Comparison of ENCODE assay signal across 8 cellular contexts in the genomic region with DNA sequence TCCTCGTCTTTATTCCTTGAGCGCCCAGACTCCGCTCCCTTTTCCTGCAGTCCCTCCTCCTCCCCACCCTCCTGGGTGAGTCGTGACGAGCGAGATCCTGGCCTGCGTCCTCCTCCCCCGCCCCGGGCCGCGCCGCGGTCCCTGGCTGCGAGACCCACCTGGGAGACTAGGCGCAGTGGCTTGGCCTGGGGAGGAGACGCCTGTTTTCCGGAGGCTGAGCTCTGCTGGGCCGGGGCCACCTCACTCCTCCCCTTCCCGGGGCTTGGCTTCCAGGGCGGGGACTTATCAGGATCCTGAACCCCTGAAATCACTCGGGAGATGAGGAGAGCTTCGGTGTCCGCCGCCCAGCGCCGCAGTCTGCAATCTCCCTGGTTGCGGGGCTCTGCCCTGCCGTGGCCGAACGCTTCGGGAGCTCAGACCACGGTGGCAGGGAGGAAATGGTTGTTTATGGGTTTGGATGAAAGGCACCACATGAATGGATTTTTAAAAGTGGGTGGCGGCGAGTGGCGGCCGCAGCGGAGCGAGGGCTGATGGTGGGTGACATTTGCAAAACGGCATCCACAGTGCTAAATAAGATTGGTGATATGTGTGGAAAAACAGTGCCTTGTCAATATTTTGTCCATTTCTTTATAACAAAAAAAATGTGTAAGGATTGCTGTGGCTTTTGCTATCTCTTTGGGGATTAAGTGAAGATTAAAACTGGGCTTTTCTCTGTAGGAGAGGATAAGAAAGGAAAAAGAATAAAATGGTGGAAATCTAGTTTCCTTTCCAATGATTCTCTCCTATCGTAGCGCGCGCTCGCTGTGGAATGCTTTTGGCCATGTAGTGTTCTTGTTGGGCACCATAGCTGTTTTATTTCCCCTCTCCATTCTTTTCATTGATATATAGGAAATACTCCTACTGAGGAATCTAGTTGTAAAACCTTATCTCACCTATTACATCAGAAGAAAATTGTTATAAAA. TPM values are rescaled to one million over a fixed set of nuclear protein-coding genes. Genes with fewer than 3 reads are reported as not detected.
DNase-seq lines count a peak whose midpoint lies in the region; ATAC-seq and TF ChIP-seq lines count a peak whose summit lies in the region.

No MANE protein-coding gene starts in this region.

- WGBS in adrenal gland, 4 donors, result 7 to 15% (median 8%) methylated on average over 22 to 44 of the region's 44 CpGs
- WGBS in heart right ventricle, 2 donors, result 4 to 10% methylated on average over 44 of the region's 44 CpGs
- WGBS in trophoblast cell (ENCODE audit: extremely low coverage, insufficient coverage, insufficient read length), result no CpG with 5 or more reads among the region's 44 CpGs

- H3K4ac ChIP-seq in trophoblast cell (ENCODE audit: low read depth, low read length), result no peak overlapping the region

- peaks cover 9% of the 10 kb centered on the region for H3K79me1 ChIP-seq in trophoblast cell (ENCODE audit: low read length)

- H3K18ac ChIP-seq in trophoblast cell (ENCODE audit: low read length), result peak overlapping the region; percentile 8

- no peak overlapping the region for H2BK12ac ChIP-seq in trophoblast cell (ENCODE audit: low read length)

- peak overlapping the region; percentile 71 for H3K14ac ChIP-seq in trophoblast cell (ENCODE audit: low read length)

- H3K9me3 ChIP-seq in adrenal gland (replicated peaks in 1 of 3) (no peaks in the 10 kb centered on the region), heart right ventricle (no peaks in the 10 kb centered on the region), trophoblast cell (ENCODE audit: insufficient read depth, low read depth, low read length) (no peaks in the 10 kb centered on the region)

- H3K27me3 ChIP-seq in adrenal gland (no peaks in the 10 kb centered on the region), heart right ventricle (peaks cover 0 to 35% (median 0%) of the 10 kb centered on the region in 7 donors), trophoblast cell (ENCODE audit: insufficient read depth, low read length) (no peaks in the 10 kb centered on the region)

- no peak for TF ChIP-seq CTCF in adrenal gland (IDR thresholded peaks at IDR 0.05)
- TF ChIP-seq CTCF in heart right ventricle (IDR thresholded peaks at IDR 0.05), result no peak

- H3K27ac ChIP-seq in adrenal gland, result peak overlapping the region; percentile 16 to 95 (median 65)
- peak overlapping the region; percentile 60 to 98 (median 94) for H3K27ac ChIP-seq in heart right ventricle
- H3K27ac ChIP-seq in trophoblast cell (ENCODE audit: low read depth, low read length), result no peak overlapping the region

- H3K4me2 ChIP-seq in trophoblast cell (ENCODE audit: low read length), result peak overlapping the region; percentile 62

- intact Hi-C loops in adrenal gland (cut with DNase I) (no loop called here), heart right ventricle (cut with DNase I) (loop anchor here in 4 of 10 donors (1.0 to 10.0 kb wide), 3 partner anchors 20 to 104 kb away; a partner anchor contains a TSS)

- H3K4me3 ChIP-seq in adrenal gland, result peak overlapping the region in 3 of 4 donors; percentile 53 to 89 (median 73)
- H3K4me3 ChIP-seq in heart right ventricle, result peak overlapping the region; percentile 65 to 98 (median 88)
- H3K4me3 ChIP-seq in trophoblast cell (ENCODE audit: low read depth, low read length), result peak overlapping the region; percentile 62

- peak; percentile 65 to 74 for TF ChIP-seq POLR2A in adrenal gland (IDR thresholded peaks at IDR 0.05)

- peak; percentile 53 for DNase-seq in NCI-H345 (lab: John Stamatoyannopoulos, UW)
- DNase-seq in NCI-H345 treated with DMSO at 0.1 percent for 48 hours (lab: John Stamatoyannopoulos, UW; ENCODE audit: unreplicated experiment), result no peak
- DNase-seq in SK-N-DZ (ENCODE audit: low spot score), result peak; percentile 60
- DNase-seq in adrenal gland, result peak; percentile 70 to 90 (median 74)
- peak; percentile 83 to 84 for DNase-seq in heart right ventricle
- peak; percentile 39 to 66 for DNase-seq in trophoblast cell

- H3K23ac ChIP-seq in trophoblast cell (ENCODE audit: low read length), result no peak overlapping the region

- H4K12ac ChIP-seq in trophoblast cell (ENCODE audit: low read depth, low read length), result peak overlapping the region; percentile 74

- H4K91ac ChIP-seq in trophoblast cell (ENCODE audit: low read depth, low read length), result peak overlapping the region; percentile 20

- H4K8ac ChIP-seq in trophoblast cell (ENCODE audit: low read depth, low read length), result peak overlapping the region; percentile 44

- H3K4me1 ChIP-seq in adrenal gland (replicated peaks in 1 of 2), result peaks cover 5 to 33% of the 10 kb centered on the region in 2 donors
- H3K4me1 ChIP-seq in heart right ventricle, result peaks cover 0 to 41% (median 21%) of the 10 kb centered on the region in 9 donors
- peaks cover 7 to 10% of the 10 kb centered on the region in 2 experiments for H3K4me1 ChIP-seq in trophoblast cell (ENCODE audit: control insufficient read depth in 1 of 2, insufficient read depth in 2 of 2, low read length in 2 of 2)

- ATAC-seq in heart right ventricle (peak; percentile 59 to 81 (median 73)), GM19463 (IDR thresholded peaks at IDR 0.05; ENCODE audit: unreplicated experiment) (no peak), HG02938 (IDR thresholded peaks at IDR 0.05; ENCODE audit: unreplicated experiment) (no peak)

- H2AK5ac ChIP-seq in trophoblast cell (ENCODE audit: low read length), result no peak overlapping the region

- peaks cover 4% of the 10 kb centered on the region for H3K79me2 ChIP-seq in trophoblast cell (ENCODE audit: control insufficient read depth, insufficient read depth, low read length, poor library complexity)

- peak overlapping the region; percentile 20 for H2AFZ ChIP-seq in trophoblast cell (ENCODE audit: insufficient read depth, low read length, poor library complexity)

- no peak overlapping the region for H2BK5ac ChIP-seq in trophoblast cell (ENCODE audit: low read depth, low read length, poor library complexity)

- no peak overlapping the region for H2BK120ac ChIP-seq in trophoblast cell (ENCODE audit: insufficient read depth, low read length, poor library complexity)

- H3K36me3 ChIP-seq in adrenal gland (replicated peaks in 1 of 2) (no peaks in the 10 kb centered on the region), heart right ventricle (no peaks in the 10 kb centered on the region), trophoblast cell (ENCODE audit: control insufficient read depth in 1 of 2, insufficient read depth in 2 of 2, low read length in 2 of 2) (no peaks in the 10 kb centered on the region)

- no peak overlapping the region for H3K9ac ChIP-seq in trophoblast cell (ENCODE audit: low read length)

RNA-seq across cellular contexts. Expression of a gene that starts 1.2 kb away (rescaled TPM):
- 39.9 and 64.1 TPM in 2 replicates for polyA plus RNA-seq in SK-N-DZ (2014; cell fraction: cytosol; rRNA removed)
- 25.0 and 104 TPM in 2 replicates for polyA plus RNA-seq in SK-N-DZ (2014; cell fraction: nucleus; rRNA removed)
- 100 to 1,000 TPM in 1 of 8 donors, 10 to 100 TPM in 7; 36.1 to 169 (median 69.5) TPM for total RNA-seq in adrenal gland
- polyA plus RNA-seq in adrenal gland, result 10 to 100 TPM; 29.4 to 61.6 (median 29.7) TPM
- total RNA-seq in heart right ventricle, result 10 to 100 TPM; 36.8 to 59.2 (median 49.4) TPM
- polyA plus RNA-seq in heart right ventricle, result 10 to 100 TPM; 14.4 to 16.5 TPM
- 79.8 and 92.5 TPM in 2 replicates for polyA plus RNA-seq in trophoblast cell (2013)

Comparison
In these comparisons a context has a peak if more than half of its experiments do, and no peak if none do; other contexts are left out.
1. ATAC-seq: peak in heart right ventricle (8 of 8); none in GM19463 (single experiment) and HG02938 (single experiment).
2. Peak in every context shown above with its lines, with median percentiles within 50 percentile points of each other: H3K4me3 ChIP-seq.